Comparison of ENCODE assay signal across 34 cellular contexts in the genomic region with DNA sequence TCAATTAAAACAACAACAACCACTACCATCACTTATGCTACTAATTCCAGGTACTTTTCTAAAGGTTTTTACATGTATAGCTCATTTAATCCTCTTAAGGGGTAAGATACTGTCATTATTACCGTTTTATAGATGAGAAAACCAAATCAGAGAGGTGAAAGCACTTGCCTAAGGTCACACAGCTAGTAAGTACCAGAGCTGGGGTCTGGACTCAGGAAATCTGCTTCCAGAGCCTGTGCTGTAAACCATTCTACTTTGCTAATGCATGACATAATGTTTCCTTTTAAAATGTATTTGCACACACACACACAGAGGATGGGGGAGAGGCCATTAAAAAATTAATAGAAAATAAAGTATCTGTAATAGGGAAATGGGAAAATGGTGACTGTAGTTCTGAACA.
"Had no signal": no experiment of that assay in that cellular context is flagged by ENCODE, and none has a peak within 500 bp of the region (broad histone marks: within the 10 kb centered on the region; RNA-seq: fewer than 3 reads in every experiment).

No MANE protein-coding gene starts in this region.

- DNase-seq: Karpas-422, Kasumi-1, KG1, MG63, MM.1S, MV-4-11, NCI-H1048, NCI-H1092, NCI-H1092 treated with DMSO at 0.1 percent for 48 hours, NCI-H1105, NCI-H1105 treated with DMSO at 0.1 percent for 48 hours, NCI-H1417, NCI-H1417 treated with DMSO at 0.1 percent for 48 hours, NCI-H1436, NCI-H1436 treated with DMSO at 0.1 percent for 48 hours, NCI-H146, NCI-H1694, NCI-H1694 treated with DMSO at 0.1 percent for 48 hours, NCI-H187, NCI-H187 treated with DMSO at 0.1 percent for 48 hours, NCI-H2029, NCI-H2029 treated with DMSO at 0.1 percent for 48 hours, NCI-H2081, NCI-H2081 treated with DMSO at 0.1 percent for 48 hours, NCI-H2107, NCI-H2171, NCI-H2171 treated with DMSO at 0.1 percent for 48 hours, NCI-H226, NCI-H345, NCI-H446, NCI-H446 treated with DMSO at 0.1 percent for 48 hours, NCI-H510A, NCI-H510A treated with DMSO at 0.1 percent for 48 hours had no signal

- H3K9ac ChIP-seq: KMS-11 had no signal

- H3K27me3 ChIP-seq: MG63 had no signal

- H3K4me3 ChIP-seq: MG63 had no signal

- H3K36me3 ChIP-seq: MG63 had no signal

- H3K27ac ChIP-seq: KMS-11 had no signal

- H3K9me3 ChIP-seq: MG63 had no signal
